In the genomic region with DNA sequence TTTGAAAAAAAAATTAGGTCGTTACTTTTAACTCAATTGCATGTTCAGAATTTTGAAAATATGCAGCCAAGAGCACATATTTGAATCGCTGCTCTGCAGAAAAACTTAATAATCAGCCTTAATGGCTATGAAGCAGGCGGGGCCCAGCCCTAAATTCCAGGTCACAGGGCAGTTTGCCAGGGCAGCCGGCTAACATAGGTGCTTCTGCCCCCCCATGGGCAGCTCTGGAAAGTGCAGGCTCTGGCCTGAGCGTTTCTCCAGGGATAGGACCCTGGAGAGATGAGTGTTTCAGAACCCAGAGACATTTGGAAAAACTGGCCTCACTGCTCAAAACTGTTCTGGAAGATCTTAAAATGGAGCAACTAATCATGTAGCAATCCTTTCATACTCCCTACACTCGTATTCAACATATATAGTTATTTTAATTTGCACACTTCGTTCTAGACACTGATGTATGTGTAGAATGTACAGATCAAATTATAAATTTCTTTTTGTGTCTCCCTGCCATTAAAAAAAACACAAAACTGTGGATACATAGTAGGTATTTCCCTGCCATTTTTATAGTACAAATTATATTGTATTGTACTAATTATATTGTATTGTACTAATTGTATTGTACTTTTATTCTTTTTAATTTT, we compare ENCODE assay signal across 10 cellular contexts. TPM values are rescaled to one million over a fixed set of nuclear protein-coding genes. Genes with fewer than 3 reads are reported as not detected.
A peak's percentile ranks its signal among the peaks of the same experiment; 100 is the strongest.
DNase-seq lines count a peak whose midpoint lies in the region; TF ChIP-seq lines count a peak whose summit lies in the region.
"Had no signal": no experiment of that assay in that cellular context is flagged by ENCODE, and none has a peak within 500 bp of the region (broad histone marks: within the 10 kb centered on the region; RNA-seq: fewer than 3 reads in every experiment).

No MANE protein-coding gene starts in this region.

- peaks cover 3% of the 10 kb centered on the region for H3K4me1 Mint-ChIP-seq in neural progenitor cell

- H3F3A ChIP-seq in neural progenitor cell (ENCODE audit: low read depth), result no peaks in the 10 kb centered on the region

- H3K27me3 ChIP-seq in neural progenitor cell (peaks cover 5% of the 10 kb centered on the region), stomach (no peaks in the 10 kb centered on the region)
- H3K27me3 ChIP-seq: BLaER1 treated with 17β-estradiol and CSF1 and Interleukin-3, amounts not matched to agents 10 nM and 100 nM had no signal

- H3K79me2 ChIP-seq in neural progenitor cell (ENCODE audit: low read depth), result no peaks in the 10 kb centered on the region

- peak; percentile 93 for TF ChIP-seq CTCF in fibroblast of the aortic adventitia (IDR thresholded peaks at IDR 0.05; ENCODE audit: insufficient read depth, low read length)
- peak; percentile 88 for TF ChIP-seq CTCF in neural progenitor cell (IDR thresholded peaks at IDR 0.05)
- peak in 5 of 7 experiments; percentile 71 to 93 (median 90) for TF ChIP-seq CTCF in stomach (IDR thresholded peaks at IDR 0.05)

- no peak for TF ChIP-seq POLR2A in stomach (IDR thresholded peaks at IDR 0.05)

- no peak overlapping the region for H3K9ac ChIP-seq in neural progenitor cell
- H3K9ac ChIP-seq: BLaER1 treated with 17β-estradiol and CSF1 and Interleukin-3, amounts not matched to agents 10 nM and 100 nM had no signal

- H2AFZ ChIP-seq in neural progenitor cell (replicated peaks), result no peak overlapping the region

- intact Hi-C loops in stomach (cut with DNase I; ENCODE audit: low total_unique reads), result loop anchor here (2.0 kb wide), 1 partner anchor 95 kb away; no protein-coding TSS in a partner anchor

- H3K9me3 ChIP-seq in neural progenitor cell (ENCODE audit: low read depth), result no peaks in the 10 kb centered on the region
- H3K9me3 ChIP-seq in stomach, result no peaks in the 10 kb centered on the region
- H3K9me3 ChIP-seq: BLaER1 treated with 17β-estradiol and CSF1 and Interleukin-3, amounts not matched to agents 10 nM and 100 nM had no signal

- no peaks in the 10 kb centered on the region for H4K20me1 ChIP-seq in neural progenitor cell (ENCODE audit: low read depth)
- H4K20me1 ChIP-seq: BLaER1 treated with 17β-estradiol and CSF1 and Interleukin-3, amounts not matched to agents 10 nM and 100 nM had no signal

- H3K4me3 ChIP-seq in fibroblast of the aortic adventitia (ENCODE audit: low read depth, low read length), result no peak overlapping the region
- H3K4me3 ChIP-seq in neural progenitor cell, result no peak overlapping the region
- no peak overlapping the region for H3K4me3 ChIP-seq in stomach
- H3K4me3 ChIP-seq: BLaER1 treated with 17β-estradiol and CSF1 and Interleukin-3, amounts not matched to agents 10 nM and 100 nM; skin epidermis had no signal

- no peaks in the 10 kb centered on the region for H3K36me3 Mint-ChIP-seq in neural progenitor cell

- H3K4me2 ChIP-seq in neural progenitor cell, result no peak overlapping the region

- DNase-seq in SIG-M5 treated with dmso at 0.1 percent for 504 hours (lab: John Stamatoyannopoulos, UW; ENCODE audit: unreplicated experiment), result peak; percentile 77
- DNase-seq in SIG-M5 (lab: John Stamatoyannopoulos, UW), result no peak
- DNase-seq in LoVo (ENCODE audit: low spot score), result peak; percentile 94
- DNase-seq in RKO (ENCODE audit: low spot score), result peak; percentile 90
- peak; percentile 60 for DNase-seq in activated T-helper 1 cell treated with Interleukin-2 at 50 U/mL for 16 hours (ENCODE audit: low read depth)
- DNase-seq in fibroblast of the aortic adventitia (ENCODE audit: low read depth), result peak; percentile 92
- DNase-seq in neural progenitor cell (ENCODE audit: low spot score), result peak; percentile 85
- peak; percentile 97 for DNase-seq in stomach

- H3K27ac ChIP-seq in neural progenitor cell, result no peak overlapping the region
- peak overlapping the region in 1 of 5 donors; percentile 12 for H3K27ac ChIP-seq in stomach
- H3K27ac ChIP-seq: BLaER1 treated with 17β-estradiol and CSF1 and Interleukin-3, amounts not matched to agents 10 nM and 100 nM; skin epidermis had no signal

- H3K9me3 Mint-ChIP-seq in neural progenitor cell, result no peaks in the 10 kb centered on the region

- no peak overlapping the region for H3K27ac Mint-ChIP-seq in neural progenitor cell

- TF ChIP-seq EP300 in stomach (IDR thresholded peaks at IDR 0.05), result no peak

- H3K27me3 Mint-ChIP-seq in neural progenitor cell (ENCODE audit: insufficient read depth, low read depth), result peaks cover 7% of the 10 kb centered on the region

- H3K36me3 ChIP-seq in neural progenitor cell, result no peaks in the 10 kb centered on the region
- no peaks in the 10 kb centered on the region for H3K36me3 ChIP-seq in stomach
- H3K36me3 ChIP-seq: BLaER1 treated with 17β-estradiol and CSF1 and Interleukin-3, amounts not matched to agents 10 nM and 100 nM had no signal

- 14 to 17% (median 15%) methylated on average over 7 of the region's 7 CpGs for WGBS in stomach, 5 donors

- no peaks in the 10 kb centered on the region for H3K4me1 ChIP-seq in neural progenitor cell
- H3K4me1 ChIP-seq in stomach, result peaks cover 0 to 13% (median 7%) of the 10 kb centered on the region in 4 donors

- no peak overlapping the region for H3K4me3 Mint-ChIP-seq in neural progenitor cell

RNA-seq across cellular contexts. Expression of gene PTGR2, which starts 26.0 kb away (rescaled TPM):
- 4.4 and 9.3 TPM in 2 replicates for total RNA-seq in fibroblast of the aortic adventitia (ENCODE audit: low replicate concordance)
- 18.8 and 87.2 TPM in 2 replicates for total RNA-seq in neural progenitor cell (ENCODE audit: low replicate concordance)
- 10 to 100 TPM in 1 of 5 donors, 1 to 10 TPM in 3, under 1 TPM in 1; 0.58 to 17.0 (median 7.7) TPM for total RNA-seq in stomach
- 1 to 10 TPM; 4.5 to 5.5 (median 4.7) TPM for polyA plus RNA-seq in stomach
